10 cellular contexts compared by ENCODE assay signal in genomic region chr2:235051436-235052260, GRCh38.
A peak's percentile ranks its signal among the peaks of the same experiment; 100 is the strongest.
DNase-seq lines count a peak whose midpoint lies in the region; ATAC-seq, FAIRE-seq and TF ChIP-seq lines count a peak whose summit lies in the region.
"Had no signal": no experiment of that assay in that cellular context is flagged by ENCODE, and none has a peak within 500 bp of the region (broad histone marks: within the 10 kb centered on the region; RNA-seq: fewer than 3 reads in every experiment).

No MANE protein-coding gene starts in this region.

- H3K9me3 ChIP-seq in Caco-2 (no peaks in the 10 kb centered on the region), adipocyte (ENCODE audit: control insufficient read depth, low read length) (no peaks in the 10 kb centered on the region), prostate gland (no peaks in the 10 kb centered on the region), small intestine (ENCODE audit: control insufficient read depth, low read depth) (no peaks in the 10 kb centered on the region)

- no peaks in the 10 kb centered on the region for H3K9me3 Mint-ChIP-seq in Caco-2 (ENCODE audit: unreplicated experiment)
- H3K9me3 Mint-ChIP-seq: naive thymus-derived CD8-positive, alpha-beta T cell had no signal

- H3K4me3 ChIP-seq in Caco-2 (ENCODE audit: low read depth, low read length), result no peak overlapping the region
- H3K4me3 ChIP-seq in adipocyte (ENCODE audit: low read length), result peak overlapping the region; percentile 3
- H3K4me3 ChIP-seq in prostate gland, result no peak overlapping the region
- H3K4me3 ChIP-seq in small intestine (ENCODE audit: low read depth in 1 of 2, low read length in 2 of 2), result no peak overlapping the region

- H3K4me1 ChIP-seq in Caco-2 (no peaks in the 10 kb centered on the region), adipocyte (ENCODE audit: control insufficient read depth, insufficient read depth, low read length) (peaks cover 26% of the 10 kb centered on the region), prostate gland (replicated peaks) (peaks cover 31% of the 10 kb centered on the region), small intestine (ENCODE audit: control insufficient read depth in 2 of 2, insufficient read depth in 1 of 2, low read depth in 1 of 2, low read length in 1 of 2) (no peaks in the 10 kb centered on the region)

- H3K36me3 ChIP-seq in Caco-2 (ENCODE audit: control insufficient read depth, insufficient read depth, low read length) (peaks cover 1% of the 10 kb centered on the region; the same call in 1 of the 2 replicates), adipocyte (ENCODE audit: control insufficient read depth, insufficient read depth, low read length, severe bottlenecking) (peaks cover 56% of the 10 kb centered on the region), prostate gland (peaks cover 0 to 6% of the 10 kb centered on the region in 2 donors), small intestine (ENCODE audit: control insufficient read depth in 2 of 2, insufficient read depth in 2 of 2, low read length in 2 of 2) (no peaks in the 10 kb centered on the region)

- H3K27me3 Mint-ChIP-seq in Caco-2 (ENCODE audit: insufficient read depth, unreplicated experiment), result no peaks in the 10 kb centered on the region

- ATAC-seq in left cardiac atrium, result peak; percentile 33 to 43
- ATAC-seq in HG02973 (IDR thresholded peaks at IDR 0.05; ENCODE audit: unreplicated experiment), result no peak
- ATAC-seq: naive thymus-derived CD8-positive, alpha-beta T cell had no signal

- H3K9ac ChIP-seq in adipocyte (ENCODE audit: low read length), result peak overlapping the region; percentile 53

- peak overlapping the region; percentile 77 to 81 for H3K27ac ChIP-seq in prostate gland
- H3K27ac ChIP-seq in small intestine (ENCODE audit: low read depth in 1 of 2, low read length in 1 of 2), result peak overlapping the region in 1 of 2 donors; percentile 11

- peak overlapping the region; percentile 69 for H3K27ac Mint-ChIP-seq in Caco-2 (ENCODE audit: unreplicated experiment)

- no TSS peak for BruUV-seq in Caco-2 (replicated peaks; lab: Mats Ljungman, UMichigan)

- no peak for TF ChIP-seq POLR2A in prostate gland (IDR thresholded peaks at IDR 0.05)

- TF ChIP-seq CTCF in Caco-2 (IDR thresholded peaks at IDR 0.05; ENCODE audit: insufficient read depth in 1 of 2, low read depth in 1 of 2, low read length in 1 of 2, severe bottlenecking in 1 of 2, unreplicated experiment in 1 of 2), result no peak
- no peak for TF ChIP-seq CTCF in prostate gland (IDR thresholded peaks at IDR 0.05)

- H3K36me3 Mint-ChIP-seq in Caco-2 (ENCODE audit: insufficient read depth, unreplicated experiment), result peaks cover 38% of the 10 kb centered on the region
- H3K36me3 Mint-ChIP-seq: naive thymus-derived CD8-positive, alpha-beta T cell had no signal

- no peak overlapping the region for H3K4me3 Mint-ChIP-seq in Caco-2 (ENCODE audit: unreplicated experiment)
- H3K4me3 Mint-ChIP-seq: naive thymus-derived CD8-positive, alpha-beta T cell had no signal

- POLR2A ChIA-PET in Caco-2 (lab: Charles Lee), result no interaction called here

- CTCF ChIA-PET in Caco-2 (lab: Charles Lee), result no interaction called here

- H3K4me1 Mint-ChIP-seq in Caco-2 (ENCODE audit: low read depth, unreplicated experiment), result peaks cover 21% of the 10 kb centered on the region

- WGBS in prostate gland, result 73% methylated on average over 18 of the region's 18 CpGs
- WGBS in small intestine, 3 donors, result 67 to 75% (median 73%) methylated on average over 18 of the region's 18 CpGs

- no peaks in the 10 kb centered on the region for H3K27me3 ChIP-seq in Caco-2 (replicated peaks; ENCODE audit: control insufficient read depth, insufficient read depth, low read length)
- H3K27me3 ChIP-seq in adipocyte (replicated peaks; ENCODE audit: control insufficient read depth, insufficient read depth, low read length), result no peaks in the 10 kb centered on the region
- no peaks in the 10 kb centered on the region for H3K27me3 ChIP-seq in prostate gland (replicated peaks; ENCODE audit: insufficient read depth)
- H3K27me3 ChIP-seq in small intestine (ENCODE audit: control insufficient read depth in 2 of 2, insufficient read depth in 2 of 2, low read length in 2 of 2), result no peaks in the 10 kb centered on the region

- intact Hi-C loops in Caco-2 (cut with micrococcal nuclease; ENCODE audit: unreplicated experiment) (no loop called here), left cardiac atrium (cut with DNase I) (loop anchor here in 1 of 2 donors (5.0 to 10.0 kb wide), 2 partner anchors 99 to 167 kb away; partner anchors contain the start of gene SH3BP4), prostate gland (cut with DNase I) (no loop called here)

- DNase-seq in Caco-2 (no peak), adipocyte (ENCODE audit: low read depth) (no peak), left cardiac atrium (no peak), prostate gland (ENCODE audit: low spot score) (no peak), NCI-H1105 (lab: John Stamatoyannopoulos, UW) (no peak), small intestine (no peak)
- DNase-seq in stimulated activated CD4-positive, alpha-beta T cell treated with anti-CD3 and anti-CD28 coated beads, Interleukin-1b, Interleukin-23, amount 100 ng/mL, for 48 hours, result no peak
- DNase-seq: activated T-cell treated with anti-CD3 and anti-CD28 coated beads, Interleukin-2, amount 50 U/mL, for 48 hours had no signal

- no peak for FAIRE-seq in small intestine (lab: Jason Lieb, UNC)
